10 cellular contexts compared by ENCODE assay signal in genomic region chr7:114959931-114960330, GRCh38.
A peak's percentile ranks its signal among the peaks of the same experiment; 100 is the strongest.
DNase-seq lines count a peak whose midpoint lies in the region; ATAC-seq lines count a peak whose summit lies in the region.
"Had no signal": no experiment of that assay in that cellular context is flagged by ENCODE, and none has a peak within 500 bp of the region (broad histone marks: within the 10 kb centered on the region; RNA-seq: fewer than 3 reads in every experiment).

No MANE protein-coding gene starts in this region.

- peak; percentile 87 for ATAC-seq in GM18907 (IDR thresholded peaks at IDR 0.05; ENCODE audit: unreplicated experiment)
- ATAC-seq in GM21717 (IDR thresholded peaks at IDR 0.05; ENCODE audit: unreplicated experiment), result peak; percentile 79
- peak; percentile 85 for ATAC-seq in HG03442 (IDR thresholded peaks at IDR 0.05; ENCODE audit: unreplicated experiment)

- DNase-seq in non-pigmented ciliary epithelial cell (ENCODE audit: low read depth) (peak; percentile 45), ecto neural progenitor cell (ENCODE audit: low spot score) (no peak), NCI-H774 (lab: John Stamatoyannopoulos, UW) (no peak), NCI-H2029 (lab: John Stamatoyannopoulos, UW) (no peak)
- DNase-seq in effector CD8-positive, alpha-beta T cell (lab: John Stamatoyannopoulos, UW), result no peak
- DNase-seq: NCI-H82, ovary had no signal
